7 cellular contexts compared by ENCODE assay signal in the genomic region with DNA sequence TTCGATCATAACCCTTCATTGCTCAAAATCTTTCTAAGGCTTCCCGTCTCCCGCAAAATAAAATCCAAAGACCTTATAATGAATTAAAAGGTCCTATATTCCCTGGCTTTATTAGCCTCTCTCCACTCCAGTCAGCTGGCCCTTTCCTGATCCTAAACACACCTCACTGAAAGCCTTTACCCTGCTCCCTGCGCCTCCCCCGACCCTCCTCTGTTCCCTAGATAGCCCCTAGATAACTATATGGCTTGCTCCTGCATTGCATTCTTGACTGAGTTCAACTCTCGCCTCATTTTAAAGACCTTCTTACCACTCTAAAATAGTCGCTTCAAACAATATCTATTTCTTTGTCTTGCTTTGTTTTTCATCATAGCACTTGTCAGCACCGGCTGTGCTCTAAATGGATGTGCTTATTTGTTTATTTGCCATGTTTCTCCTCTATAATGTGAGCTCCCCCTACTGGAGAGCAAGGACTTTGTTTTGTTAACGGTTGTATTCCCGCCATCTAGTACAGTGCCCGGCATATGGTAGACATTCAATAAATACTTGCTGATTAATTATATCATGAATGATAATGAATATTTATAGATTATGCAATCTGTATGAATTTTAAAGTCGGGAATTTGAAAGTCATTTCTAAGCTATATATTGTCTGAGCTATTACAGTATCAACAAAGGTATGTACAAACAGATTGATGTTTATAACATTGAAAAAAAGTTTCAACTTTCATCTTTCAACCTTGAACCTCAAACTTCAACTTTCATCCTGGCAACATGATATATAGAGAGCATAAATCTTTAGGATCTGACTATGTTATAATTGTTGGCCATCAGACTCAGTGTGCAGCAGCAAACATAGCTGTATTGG. TPM values are rescaled to one million over a fixed set of nuclear protein-coding genes. Genes with fewer than 3 reads are reported as not detected.
DNase-seq lines count a peak whose midpoint lies in the region; ATAC-seq, FAIRE-seq and TF ChIP-seq lines count a peak whose summit lies in the region.

No MANE protein-coding gene starts in this region.

- no peaks in the 10 kb centered on the region for H4K20me1 ChIP-seq in GM12878 (ENCODE audit: control insufficient read depth, insufficient read depth)

- DNase-seq in ELF-1 (ENCODE audit: low read depth, low spot score) (peak; percentile 43), NCI-H460 (ENCODE audit: extremely low read depth, low read depth) (peak; percentile 88), GM12878 (ENCODE audit: low read depth, low spot score) (no peak), spleen (no peak)

- in situ Hi-C loops in GM12878 (cut with MboI) = no loop called here

- RAD21 ChIA-PET in GM12878 (lab: Charles Lee; ENCODE audit: unreplicated experiment) = interaction anchor here (0.7 to 3.1 kb wide), 6 partner anchors 12 to 692 kb away, joined by 3 to 23 read pairs (median 3); no protein-coding TSS in a partner anchor

- peak; percentile 58 to 75 (median 74); a peak in 5 of 6 replicates for TF ChIP-seq CTCF in GM12878 (IDR thresholded peaks at IDR 0.05 in 2 of 3, conservative IDR thresholded peaks at IDR 0.05 in 1 of 3; ENCODE audit: control insufficient read depth in 2 of 3, extremely low read depth in 1 of 3, insufficient read depth in 1 of 3, low read depth in 3 of 3, low read length in 3 of 3)
- TF ChIP-seq CTCF in spleen (IDR thresholded peaks at IDR 0.05 in 8 of 11, conservative IDR thresholded peaks at IDR 0.05 in 3 of 11) = peak in 10 of 11 experiments; percentile 40 to 78 (median 63)

- SMC1A ChIA-PET in GM12878 (lab: Charles Lee; ENCODE audit: uncharacterized antibody, unreplicated experiment) = interaction anchor here (0.7 to 2.7 kb wide), 8 partner anchors 13 to 885 kb away, joined by 3 to 16 read pairs (median 3); no protein-coding TSS in a partner anchor

- H3K9ac ChIP-seq in GM12878 (ENCODE audit: control insufficient read depth, insufficient read depth, low read length) (no peak overlapping the region), iPS-20b (ENCODE audit: low read depth, low read length) (no peak overlapping the region)

- peak; percentile 88 for TF ChIP-seq RAD21 in GM12878 (IDR thresholded peaks at IDR 0.05; ENCODE audit: insufficient read depth, low read depth, low read length)

- no peak overlapping the region for H2AFZ ChIP-seq in GM12878 (ENCODE audit: control insufficient read depth, low read depth, low read length)

- FAIRE-seq in GM12878 (lab: Jason Lieb, UNC) = no peak

- POLR2A ChIA-PET in GM12878 (lab: Charles Lee) = interaction anchor here (1.2 kb wide), 1 partner anchor 312 kb away, joined by 3 read pairs; no protein-coding TSS in a partner anchor

- H3K4me2 ChIP-seq in GM12878 (ENCODE audit: control insufficient read depth, insufficient read depth) = no peak overlapping the region

- 40% methylated on average over 12 of the region's 12 CpGs for WGBS in GM12878 (ENCODE audit: insufficient coverage, insufficient replicate concordance, low lambda C conversion rate, missing lambda C conversion rate)
- whole genome bisulfite sequencing in spleen, 5 donors = 42 to 50% (median 45%) methylated on average over 12 of the region's 12 CpGs

- H3K27ac ChIP-seq in GM12878 (ENCODE audit: control insufficient read depth, insufficient read depth) (no peak overlapping the region), iPS-20b (ENCODE audit: low read length) (no peak overlapping the region), spleen (no peak overlapping the region)

- ATAC-seq in GM19463 (IDR thresholded peaks at IDR 0.05; ENCODE audit: unreplicated experiment) = peak; percentile 80
- peak; percentile 85 for ATAC-seq in HG03439 (IDR thresholded peaks at IDR 0.05; ENCODE audit: unreplicated experiment)
- ATAC-seq in GM12878 = peak; percentile 94

- H3K9me3 ChIP-seq in GM12878 (replicated peaks; ENCODE audit: control insufficient read depth, insufficient read depth, low read length) = no peaks in the 10 kb centered on the region
- H3K9me3 ChIP-seq in iPS-20b (ENCODE audit: insufficient read depth, low read depth, low read length) = no peaks in the 10 kb centered on the region; the same call in 1 of the 2 replicates
- H3K9me3 ChIP-seq in spleen = no peaks in the 10 kb centered on the region

- H3K79me2 ChIP-seq in GM12878 (ENCODE audit: control insufficient read depth, insufficient read depth, low read length) = no peaks in the 10 kb centered on the region

- TF ChIP-seq POLR2A in GM12878 (IDR thresholded peaks at IDR 0.05; ENCODE audit: low read depth, low read length) (no peak), spleen (IDR thresholded peaks at IDR 0.05) (no peak)

- H3K36me3 ChIP-seq in GM12878 (ENCODE audit: control insufficient read depth in 2 of 2, insufficient read depth in 2 of 2, low read length in 1 of 2) (no peaks in the 10 kb centered on the region), iPS-20b (ENCODE audit: insufficient read depth, low read depth, low read length) (no peaks in the 10 kb centered on the region), spleen (no peaks in the 10 kb centered on the region)

- H3K4me3 ChIP-seq in GM12878 (no peak overlapping the region), iPS-20b (ENCODE audit: low read length) (peak overlapping the region; percentile 58), spleen (no peak overlapping the region)

- TF ChIP-seq EP300 in GM12878 (IDR thresholded peaks at IDR 0.05; ENCODE audit: borderline replicate concordance in 1 of 2, control insufficient read depth in 1 of 2, low read depth in 2 of 2, low read length in 2 of 2) = no peak

- intact Hi-C loops in GM12878 (cut with micrococcal nuclease; ENCODE audit: unreplicated experiment) = loop anchor here (1.0 to 10.0 kb wide), 4 partner anchors 157 to 769 kb away; no protein-coding TSS in a partner anchor
- intact Hi-C loops in spleen (cut with DNase I; ENCODE audit: low total_unique reads) = loop anchor here (10.0 kb wide), 1 partner anchor 319 kb away; no protein-coding TSS in a partner anchor

- no peaks in the 10 kb centered on the region for H3K4me1 ChIP-seq in GM12878 (ENCODE audit: control insufficient read depth, insufficient read depth, low read length)
- H3K4me1 ChIP-seq in iPS-20b (ENCODE audit: insufficient read depth, low read length) = peaks cover 4% of the 10 kb centered on the region; the same call in 1 of the 2 replicates
- H3K4me1 ChIP-seq in spleen = no peaks in the 10 kb centered on the region

- no TSS peak for BruUV-seq in GM12878 (replicated peaks; lab: Mats Ljungman, UMichigan)

- H3K27me3 ChIP-seq in GM12878 (replicated peaks in 1 of 2; ENCODE audit: control insufficient read depth in 2 of 2, insufficient read depth in 2 of 2, low read length in 1 of 2) (peaks cover 2 to 4% of the 10 kb centered on the region in 2 experiments; a peak in 2 of 4 replicates), iPS-20b (ENCODE audit: insufficient read depth, low read length) (no peaks in the 10 kb centered on the region), spleen (replicated peaks in 1 of 7) (peaks cover 0 to 18% (median 0%) of the 10 kb centered on the region in 7 donors)

- CTCF ChIA-PET in GM12878 (lab: Yijun Ruan, JAX) = interaction anchor here (0.6 to 3.5 kb wide), 40 partner anchors 8 to 858 kb away, joined by 3 to 44 read pairs (median 4); a partner anchor contains a TSS

TF ChIP-seq in GM12878, 131 proteins besides CTCF, POLR2A, EP300 and RAD21 (continues in another document):
- no peak for TF ChIP-seq TAF1 (IDR thresholded peaks at IDR 0.05; ENCODE audit: borderline replicate concordance, low read depth, low read length)
- TF ChIP-seq FOS (IDR thresholded peaks at IDR 0.05; ENCODE audit: borderline replicate concordance, extremely low read depth, insufficient read length) = no peak
- TF ChIP-seq, protein P1, sequence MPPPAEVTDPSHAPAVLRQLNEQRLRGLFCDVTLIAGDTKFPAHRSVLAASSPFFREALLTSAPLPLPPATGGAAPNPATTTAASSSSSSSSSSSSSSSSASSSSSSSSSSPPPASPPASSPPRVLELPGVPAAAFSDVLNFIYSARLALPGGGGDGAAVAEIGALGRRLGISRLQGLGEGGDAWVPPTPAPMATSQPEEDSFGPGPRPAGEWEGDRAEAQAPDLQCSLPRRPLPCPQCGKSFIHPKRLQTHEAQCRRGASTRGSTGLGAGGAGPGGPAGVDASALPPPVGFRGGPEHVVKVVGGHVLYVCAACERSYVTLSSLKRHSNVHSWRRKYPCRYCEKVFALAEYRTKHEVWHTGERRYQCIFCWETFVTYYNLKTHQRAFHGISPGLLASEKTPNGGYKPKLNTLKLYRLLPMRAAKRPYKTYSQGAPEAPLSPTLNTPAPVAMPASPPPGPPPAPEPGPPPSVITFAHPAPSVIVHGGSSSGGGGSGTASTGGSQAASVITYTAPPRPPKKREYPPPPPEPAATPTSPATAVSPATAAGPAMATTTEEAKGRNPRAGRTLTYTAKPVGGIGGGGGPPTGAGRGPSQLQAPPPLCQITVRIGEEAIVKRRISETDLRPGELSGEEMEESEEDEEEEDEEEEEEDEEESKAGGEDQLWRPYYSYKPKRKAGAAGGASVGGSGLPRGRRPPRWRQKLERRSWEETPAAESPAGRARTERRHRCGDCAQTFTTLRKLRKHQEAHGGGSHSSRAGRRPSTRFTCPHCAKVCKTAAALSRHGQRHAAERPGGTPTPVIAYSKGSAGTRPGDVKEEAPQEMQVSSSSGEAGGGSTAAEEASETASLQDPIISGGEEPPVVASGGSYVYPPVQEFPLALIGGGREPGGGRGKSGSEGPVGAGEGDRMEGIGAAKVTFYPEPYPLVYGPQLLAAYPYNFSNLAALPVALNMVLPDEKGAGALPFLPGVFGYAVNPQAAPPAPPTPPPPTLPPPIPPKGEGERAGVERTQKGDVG (CRISPR knock-in tag; IDR thresholded peaks at IDR 0.05) = no peak

RNA-seq across cellular contexts. Expression of a gene that starts 32.4 kb away (rescaled TPM):
- 2.7 and 2.8 TPM in 2 replicates for total RNA-seq in NCI-H460 (2014; rRNA removed; shearing (Covaris generic))
- polyA plus RNA-seq in NCI-H460 (2014; cell fraction: nucleus; rRNA removed) = 2.3 and 3.7 TPM in 2 replicates
- 0.69 and 1.4 TPM in 2 replicates for total RNA-seq in GM12878 (2013; cell fraction: nucleolus; rRNA removed)
- not detected in 2 replicates for total RNA-seq in GM12878 (2014; rRNA removed)
- total RNA-seq in GM12878 (2014; rRNA removed; fragmentation: Illumina TruSeq; extraction: Trizol) = not detected in 2 replicates
- not detected in 2 replicates for total RNA-seq in GM12878 (2021)
- not detected for polyA plus RNA-seq in GM12878 (2011; ENCODE audit: low read depth)
- polyA plus RNA-seq in GM12878 (2011; rRNA removed) = 0.05 and 0.06 TPM in 2 replicates
- 0.15 TPM in 1 of 2 replicates, not detected in the other for polyA plus RNA-seq in GM12878 (2011; cell fraction: cytosol; rRNA removed)
- 0.06 and 0.07 TPM in 2 replicates for polyA plus RNA-seq in GM12878 (2011; cell fraction: nucleus; rRNA removed)
- not detected in 2 replicates for polyA plus RNA-seq in GM12878 (2012)
- polyA plus RNA-seq in GM12878 (2014; fragmentation: Illumina TruSeq; extraction: Trizol) = not detected in 2 replicates
- polyA plus RNA-seq in GM12878 (2014; fragmentation: Nextera tagmentation; extraction: Ambion mirVana) = under 1 TPM in 1 of 2 experiments, not detected in 1; 0.14 TPM
- 0.09 TPM in 1 of 2 replicates, not detected in the other for polyA plus RNA-seq in GM12878 (2014; rRNA removed)
- polyA plus RNA-seq in GM12878 (2016; fragmentation: Nextera tagmentation; extraction: Ambion mirVana) = not detected
- not detected in 2 replicates for polyA minus RNA-seq in GM12878 (2011; rRNA and poly(A)+ RNA removed)
- not detected in 2 replicates for polyA minus RNA-seq in GM12878 (2011; cell fraction: cytosol; rRNA and poly(A)+ RNA removed)
- not detected in 2 replicates for polyA minus RNA-seq in GM12878 (2011; cell fraction: nucleus; rRNA and poly(A)+ RNA removed)
- total RNA-seq in spleen = under 1 TPM in 1 of 7 donors, not detected in 6; 0.66 TPM
- polyA plus RNA-seq in spleen = under 1 TPM; 0.05 to 0.74 (median 0.11) TPM

Comparison
In these comparisons a context has a peak if more than half of its experiments do, and no peak if none do; other contexts are left out.
1. DNase-seq: peak in ELF-1 (single experiment) and NCI-H460 (single experiment); none in GM12878 (single experiment) and spleen (single experiment).
2. Peak in every context shown above with its lines, with median percentiles within 50 percentile points of each other: ATAC-seq.